Comparison of ENCODE assay signal across 33 cellular contexts in genomic region chr17:7818026-7818425, GRCh38.
"Had no signal": no experiment of that assay in that cellular context is flagged by ENCODE, and none has a peak within 500 bp of the region (broad histone marks: within the 10 kb centered on the region; RNA-seq: fewer than 3 reads in every experiment).

No MANE protein-coding gene starts in this region.

- H3K27me3 Mint-ChIP-seq: activated CD4-positive, alpha-beta memory T cell treated with anti-CD3 and anti-CD28 coated beads for 36 hours; activated CD4-positive, alpha-beta T cell treated with anti-CD3 and anti-CD28 coated beads for 36 hours; activated naive CD4-positive, alpha-beta T cell treated with anti-CD3 and anti-CD28 coated beads, Interleukin-2, amount 50 U/mL, for 24 hours; activated naive CD8-positive, alpha-beta T cell treated with anti-CD3 and anti-CD28 coated beads for 36 hours; activated naive CD8-positive, alpha-beta T cell treated with anti-CD3 and anti-CD28 coated beads, Interleukin-2, amount 50 U/mL, for 24 hours; T-helper 17 cell had no signal

- H3K9me3 Mint-ChIP-seq: activated CD4-positive, alpha-beta memory T cell treated with anti-CD3 and anti-CD28 coated beads for 36 hours; activated CD4-positive, alpha-beta T cell treated with anti-CD3 and anti-CD28 coated beads, Interleukin-2, amount 10 ng/mL, durations not matched to agents 24 days and 14 days; activated naive CD4-positive, alpha-beta T cell treated with anti-CD3 and anti-CD28 coated beads for 36 hours; activated naive CD4-positive, alpha-beta T cell treated with anti-CD3 and anti-CD28 coated beads, Interleukin-2, amount 50 U/mL, for 24 hours; activated naive CD8-positive, alpha-beta T cell treated with anti-CD3 and anti-CD28 coated beads for 36 hours; activated naive CD8-positive, alpha-beta T cell treated with anti-CD3 and anti-CD28 coated beads, Interleukin-2, amount 50 U/mL, for 24 hours; activated T-helper 1 cell treated with anti-CD3 and anti-CD28 coated beads, Interleukin-12 subunit alpha, Interleukin-12 subunit beta, Interleukin-2, Interleukin-4 antibody, amounts not matched to agents 30 ng/mL and 10 ng/mL and 1 ng/mL, durations not matched to agents 14 hours and 24 hours and 36 hours; activated T-helper 2 cell treated with anti-CD3 and anti-CD28 coated beads, Interferon-gamma antibody, Interleukin-2, Interleukin-4, amounts not matched to agents 10 μg/mL and 5 μg/mL and 100 μg/mL, durations not matched to agents 14 hours and 24 hours and 36 hours; dendritic cell treated with granulocyte-macrophage colony-stimulating factor and Interleukin-4, amounts not matched to agents 40 ng/mL and 50 ng/mL, for 4 days; T-helper 2 cell treated with Interferon-gamma antibody and Interleukin-4, amounts not matched to agents 5 μg/mL and 100 μg/mL, for 36 hours had no signal

- DNase-seq: activated CD4-positive, alpha-beta memory T cell treated with anti-CD3 and anti-CD28 coated beads for 36 hours; activated CD4-positive, alpha-beta T cell treated with anti-CD3 and anti-CD28 coated beads for 36 hours; activated CD4-positive, alpha-beta T cell treated with anti-CD3 and anti-CD28 coated beads, Interleukin-2, amount 10 ng/mL, durations not matched to agents 24 days and 14 days; activated CD4-positive, CD25-positive, alpha-beta regulatory T cell; activated CD4-positive, CD25-positive, alpha-beta regulatory T cell treated with anti-CD3 and anti-CD28 coated beads, Interleukin-2, amount 50 U/mL, for 72 hours; activated CD8-positive, alpha-beta memory T cell treated with anti-CD3 and anti-CD28 coated beads for 24 hours; activated effector memory CD4-positive, alpha-beta T cell treated with anti-CD3 and anti-CD28 coated beads, Interleukin-2, amount 50 U/mL, for 16 hours; activated naive CD4-positive, alpha-beta T cell treated with anti-CD3 and anti-CD28 coated beads for 36 hours; activated naive CD8-positive, alpha-beta T cell treated with anti-CD3 and anti-CD28 coated beads for 36 hours; activated naive CD8-positive, alpha-beta T cell treated with anti-CD3 and anti-CD28 coated beads, Interleukin-2, amount 50 U/mL, for 24 hours; activated T-cell treated with anti-CD3 and anti-CD28 coated beads, Interleukin-2, amount 50 U/mL, for 1 hour; activated T-cell treated with anti-CD3 and anti-CD28 coated beads, Interleukin-2, amount 50 U/mL, for 48 hours; adrenal gland; amygdala; body of pancreas; caudate nucleus; colonic mucosa; effector CD4-positive, alpha-beta T cell; erythroblast; foreskin keratinocyte; gastrocnemius medialis; glutamatergic neuron; heart left ventricle; T-helper 1 cell; T-helper 17 cell; T1000 had no signal

- H3K9me3 ChIP-seq: adrenal gland, body of pancreas, colonic mucosa, esophagus muscularis mucosa, gastrocnemius medialis, heart left ventricle had no signal

- H3K4me1 Mint-ChIP-seq: activated CD4-positive, alpha-beta T cell treated with anti-CD3 and anti-CD28 coated beads for 36 hours; activated CD4-positive, alpha-beta T cell treated with anti-CD3 and anti-CD28 coated beads, Interleukin-2, amount 10 ng/mL, durations not matched to agents 24 days and 14 days; activated naive CD8-positive, alpha-beta T cell treated with anti-CD3 and anti-CD28 coated beads for 36 hours; activated naive CD8-positive, alpha-beta T cell treated with anti-CD3 and anti-CD28 coated beads, Interleukin-2, amount 50 U/mL, for 24 hours had no signal

- H3K4me3 ChIP-seq: adrenal gland, body of pancreas, colonic mucosa, dorsolateral prefrontal cortex, esophagus muscularis mucosa, gastrocnemius medialis, heart left ventricle had no signal

- H3K4me3 Mint-ChIP-seq: activated CD4-positive, alpha-beta memory T cell treated with anti-CD3 and anti-CD28 coated beads for 36 hours; activated CD4-positive, alpha-beta T cell treated with anti-CD3 and anti-CD28 coated beads for 36 hours; activated CD4-positive, alpha-beta T cell treated with anti-CD3 and anti-CD28 coated beads, Interleukin-2, amount 10 ng/mL, durations not matched to agents 24 days and 14 days; activated naive CD4-positive, alpha-beta T cell treated with anti-CD3 and anti-CD28 coated beads for 36 hours; activated naive CD4-positive, alpha-beta T cell treated with anti-CD3 and anti-CD28 coated beads, Interleukin-2, amount 50 U/mL, for 24 hours; activated naive CD8-positive, alpha-beta T cell treated with anti-CD3 and anti-CD28 coated beads for 36 hours; activated naive CD8-positive, alpha-beta T cell treated with anti-CD3 and anti-CD28 coated beads, Interleukin-2, amount 50 U/mL, for 24 hours; activated T-helper 1 cell treated with anti-CD3 and anti-CD28 coated beads, Interleukin-12 subunit alpha, Interleukin-12 subunit beta, Interleukin-2, Interleukin-4 antibody, amounts not matched to agents 30 ng/mL and 10 ng/mL and 1 ng/mL, durations not matched to agents 14 hours and 24 hours and 36 hours; dendritic cell treated with granulocyte-macrophage colony-stimulating factor and Interleukin-4, amounts not matched to agents 40 ng/mL and 50 ng/mL, for 4 days; T-helper 17 cell; T-helper 2 cell treated with Interferon-gamma antibody and Interleukin-4, amounts not matched to agents 5 μg/mL and 100 μg/mL, for 36 hours had no signal

- H3K27ac ChIP-seq: adrenal gland, body of pancreas, colonic mucosa, dorsolateral prefrontal cortex, esophagus muscularis mucosa, foreskin keratinocyte, gastrocnemius medialis, heart left ventricle had no signal

- H3K4me1 ChIP-seq: adrenal gland, body of pancreas, colonic mucosa, esophagus muscularis mucosa, gastrocnemius medialis, heart left ventricle had no signal

- H3K27ac Mint-ChIP-seq: activated CD4-positive, alpha-beta memory T cell treated with anti-CD3 and anti-CD28 coated beads for 36 hours; activated CD4-positive, alpha-beta T cell treated with anti-CD3 and anti-CD28 coated beads for 36 hours; activated CD4-positive, alpha-beta T cell treated with anti-CD3 and anti-CD28 coated beads, Interleukin-2, amount 10 ng/mL, durations not matched to agents 24 days and 14 days; activated naive CD4-positive, alpha-beta T cell treated with anti-CD3 and anti-CD28 coated beads for 36 hours; activated naive CD4-positive, alpha-beta T cell treated with anti-CD3 and anti-CD28 coated beads, Interleukin-2, amount 50 U/mL, for 24 hours; activated naive CD8-positive, alpha-beta T cell treated with anti-CD3 and anti-CD28 coated beads for 36 hours; activated naive CD8-positive, alpha-beta T cell treated with anti-CD3 and anti-CD28 coated beads, Interleukin-2, amount 50 U/mL, for 24 hours; activated T-helper 1 cell treated with anti-CD3 and anti-CD28 coated beads, Interleukin-12 subunit alpha, Interleukin-12 subunit beta, Interleukin-2, Interleukin-4 antibody, amounts not matched to agents 30 ng/mL and 10 ng/mL and 1 ng/mL, durations not matched to agents 14 hours and 24 hours and 36 hours; activated T-helper 2 cell treated with anti-CD3 and anti-CD28 coated beads, Interferon-gamma antibody, Interleukin-2, Interleukin-4, amounts not matched to agents 10 μg/mL and 5 μg/mL and 100 μg/mL, durations not matched to agents 14 hours and 24 hours and 36 hours; dendritic cell treated with granulocyte-macrophage colony-stimulating factor and Interleukin-4, amounts not matched to agents 40 ng/mL and 50 ng/mL, for 4 days; T-helper 17 cell; T-helper 2 cell treated with Interferon-gamma antibody and Interleukin-4, amounts not matched to agents 5 μg/mL and 100 μg/mL, for 36 hours had no signal

- H3K36me3 Mint-ChIP-seq: activated CD4-positive, alpha-beta memory T cell treated with anti-CD3 and anti-CD28 coated beads for 36 hours; activated naive CD4-positive, alpha-beta T cell treated with anti-CD3 and anti-CD28 coated beads, Interleukin-2, amount 50 U/mL, for 24 hours; activated naive CD8-positive, alpha-beta T cell treated with anti-CD3 and anti-CD28 coated beads for 36 hours had no signal

- H3K27me3 ChIP-seq: adrenal gland, body of pancreas, colonic mucosa, dorsolateral prefrontal cortex, foreskin keratinocyte, gastrocnemius medialis, heart left ventricle had no signal

- ATAC-seq: activated CD4-positive, alpha-beta T cell treated with anti-CD3 and anti-CD28 coated beads for 36 hours; activated naive CD8-positive, alpha-beta T cell treated with anti-CD3 and anti-CD28 coated beads, Interleukin-2, amount 50 U/mL, for 24 hours; body of pancreas; foreskin keratinocyte; gastrocnemius medialis; T-helper 17 cell had no signal

- H3K36me3 ChIP-seq: adrenal gland, colonic mucosa, esophagus muscularis mucosa, gastrocnemius medialis, heart left ventricle had no signal
